In the genomic region with DNA sequence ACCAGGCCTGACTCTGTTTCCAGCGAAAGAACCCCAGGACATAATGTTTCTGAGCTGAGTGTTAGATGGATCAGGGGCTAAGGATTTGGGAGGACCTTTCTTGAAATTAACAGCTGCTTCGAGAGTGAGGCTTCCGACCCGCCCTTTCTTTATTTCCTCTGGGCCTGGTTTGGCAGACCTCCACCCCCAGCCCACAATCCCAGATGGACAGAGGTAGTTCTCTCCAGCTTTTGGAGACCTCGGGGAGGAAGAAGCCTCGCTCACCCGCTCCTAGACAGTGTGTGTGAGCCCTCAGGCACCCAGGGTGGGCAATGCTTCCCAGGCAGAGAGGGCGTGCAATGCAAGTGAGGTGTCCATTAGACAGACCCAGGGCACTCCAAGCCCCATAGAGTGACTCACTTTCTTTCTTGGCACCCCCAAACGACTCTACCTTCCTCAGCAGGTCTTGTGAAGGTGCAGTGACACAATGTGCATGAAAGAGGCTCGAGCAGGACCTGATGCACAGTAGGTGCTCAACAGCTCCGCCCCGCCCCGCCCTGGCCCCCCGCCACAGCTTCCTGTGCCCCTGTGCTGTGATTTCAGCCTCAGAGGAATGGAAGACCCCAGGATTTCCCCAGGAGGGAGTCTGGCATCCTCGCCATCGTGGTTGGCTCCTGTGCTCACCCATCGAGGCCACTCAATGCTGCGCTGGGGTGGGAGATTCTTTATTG, we compare ENCODE assay signal across 13 cellular contexts. TPM values are rescaled to one million over a fixed set of nuclear protein-coding genes. Genes with fewer than 3 reads are reported as not detected.
DNase-seq lines count a peak whose midpoint lies in the region; ATAC-seq and TF ChIP-seq lines count a peak whose summit lies in the region.
"Had no signal": no experiment of that assay in that cellular context is flagged by ENCODE, and none has a peak within 500 bp of the region (broad histone marks: within the 10 kb centered on the region; RNA-seq: fewer than 3 reads in every experiment).

No MANE protein-coding gene starts in this region.

- H2BK20ac ChIP-seq in H9 (ENCODE audit: low read depth, low read length, poor library complexity, severe bottlenecking), result no peak overlapping the region

- no peak for TF ChIP-seq CTCF in AG10803 (conservative IDR thresholded peaks at IDR 0.05; ENCODE audit: low read length)
- TF ChIP-seq CTCF in H9 (conservative IDR thresholded peaks at IDR 0.05), result no peak
- TF ChIP-seq CTCF in neural crest cell (conservative IDR thresholded peaks at IDR 0.05), result no peak

- H3K23me2 ChIP-seq in H9 (ENCODE audit: insufficient read length, low read depth, low read length, poor library complexity, severe bottlenecking), result no peaks in the 10 kb centered on the region

- H3K79me2 ChIP-seq in H9 (ENCODE audit: insufficient read depth, low read length), result no peaks in the 10 kb centered on the region

- no CpG with 5 or more reads among the region's 18 CpGs for WGBS in H9 (ENCODE audit: extremely low coverage, insufficient read length, low lambda C conversion rate)

- H3T11ph ChIP-seq in H9 (ENCODE audit: low read length), result no peak overlapping the region

- no peaks in the 10 kb centered on the region; the same call in 1 of the 2 replicates for H3K27me3 Mint-ChIP-seq in H9 (ENCODE audit: low read depth)
- H3K27me3 Mint-ChIP-seq in central memory CD8-positive, alpha-beta T cell, result no peaks in the 10 kb centered on the region
- H3K27me3 Mint-ChIP-seq in neural crest cell (ENCODE audit: low read depth), result no peaks in the 10 kb centered on the region

- no peak overlapping the region for H2BK5ac ChIP-seq in H9 (ENCODE audit: insufficient read length, low read length)

- H2AFZ ChIP-seq in H9 (ENCODE audit: low read length), result no peak overlapping the region

- no peaks in the 10 kb centered on the region; a peak in 1 of 7 replicates for H3K36me3 Mint-ChIP-seq in H9 (ENCODE audit: insufficient read depth in 1 of 3, low read depth in 3 of 3)
- H3K36me3 Mint-ChIP-seq in central memory CD8-positive, alpha-beta T cell (ENCODE audit: insufficient read depth), result peaks cover 8% of the 10 kb centered on the region
- no peaks in the 10 kb centered on the region for H3K36me3 Mint-ChIP-seq in neural crest cell (ENCODE audit: low read depth)

- DNase-seq in AG10803 (ENCODE audit: low read depth), result peak; percentile 17
- no peak for DNase-seq in H9
- DNase-seq in central memory CD8-positive, alpha-beta T cell (ENCODE audit: low spot score in 2 of 2), result no peak
- DNase-seq in neural crest cell (ENCODE audit: low read depth, low spot score), result no peak
- no peak for DNase-seq in NCI-H1694 (lab: John Stamatoyannopoulos, UW)
- no peak for DNase-seq in NCI-H774 (lab: John Stamatoyannopoulos, UW)
- no peak for DNase-seq in LoVo (ENCODE audit: low spot score)
- DNase-seq: central memory CD4-positive, alpha-beta T cell; NCI-H524; small intestine had no signal

- H3K4me3 ChIP-seq in AG10803 (ENCODE audit: low read length), result no peak overlapping the region

- peaks cover 63 to 82% of the 10 kb centered on the region in 2 experiments for H3K4me1 Mint-ChIP-seq in H9
- H3K4me1 Mint-ChIP-seq in central memory CD8-positive, alpha-beta T cell, result peaks cover 43% of the 10 kb centered on the region
- peaks cover 43% of the 10 kb centered on the region for H3K4me1 Mint-ChIP-seq in neural crest cell

- H4K20me1 ChIP-seq in H9 (ENCODE audit: control insufficient read depth, insufficient read depth, insufficient read length), result no peaks in the 10 kb centered on the region

- no peak overlapping the region for H3K27ac ChIP-seq in H9 (ENCODE audit: insufficient read length, low read depth, low read length)

- H3K4me3 Mint-ChIP-seq in H9 (peak overlapping the region in 1 of 2 experiments; percentile 23; a peak in 1 of 5 replicates), neural crest cell (no peak overlapping the region)
- no peak overlapping the region for H3K4me3 Mint-ChIP-seq in central memory CD8-positive, alpha-beta T cell
- H3K4me3 Mint-ChIP-seq: CD14-positive monocyte had no signal

- H3K9me3 Mint-ChIP-seq in H9 (peaks cover 2% of the 10 kb centered on the region in 2 experiments; a peak in 2 of 5 replicates), neural crest cell (no peaks in the 10 kb centered on the region)
- no peaks in the 10 kb centered on the region for H3K9me3 Mint-ChIP-seq in central memory CD8-positive, alpha-beta T cell
- H3K9me3 Mint-ChIP-seq: CD14-positive monocyte had no signal

- no peak overlapping the region for H4K5ac ChIP-seq in H9 (ENCODE audit: insufficient read length, low read depth, low read length)

- no peak overlapping the region for H3K4ac ChIP-seq in H9 (ENCODE audit: low read depth, low read length)

- H3K9me3 ChIP-seq in H9 (ENCODE audit: control insufficient read depth, low read depth, low read length), result no peaks in the 10 kb centered on the region

- H3K56ac ChIP-seq in H9 (ENCODE audit: insufficient read length, low read depth, low read length), result no peak overlapping the region

- no peak for ATAC-seq in central memory CD8-positive, alpha-beta T cell (replicated peaks; ENCODE audit: extremely low read depth, poor library complexity, severe bottlenecking)
- ATAC-seq in HG02642 (IDR thresholded peaks at IDR 0.05; ENCODE audit: poor library complexity, unreplicated experiment), result no peak
- ATAC-seq: SK-N-SH treated with all-trans-retinoic acid at 6 μM for 48 hours had no signal

- H3K27ac Mint-ChIP-seq in H9 (peak overlapping the region in 2 of 3 experiments; percentile 44 to 55; a peak in 3 of 7 replicates), neural crest cell (ENCODE audit: unreplicated experiment) (peak overlapping the region; percentile 27)
- peak overlapping the region; percentile 88 for H3K27ac Mint-ChIP-seq in central memory CD8-positive, alpha-beta T cell (ENCODE audit: low read depth)

- H3K14ac ChIP-seq in H9 (ENCODE audit: insufficient read depth, low read length), result no peak overlapping the region

- H3K23ac ChIP-seq in H9 (ENCODE audit: insufficient read length, low read depth, low read length), result no peak overlapping the region

- no peak overlapping the region for H3K18ac ChIP-seq in H9 (ENCODE audit: insufficient read length, low read depth, low read length)

- no peak overlapping the region for H2BK12ac ChIP-seq in H9 (ENCODE audit: insufficient read length, low read depth, low read length)

- no peak overlapping the region for H4K91ac ChIP-seq in H9 (ENCODE audit: insufficient read length, low read depth, low read length)

- H2BK15ac ChIP-seq in H9 (ENCODE audit: low read depth, low read length), result no peak overlapping the region

- H3K79me1 ChIP-seq in H9 (ENCODE audit: insufficient read depth, low read depth, low read length, poor library complexity, severe bottlenecking), result no peaks in the 10 kb centered on the region

- no peak overlapping the region for H2AK5ac ChIP-seq in H9 (ENCODE audit: insufficient read length, low read length)

- no peak overlapping the region for H3K4me2 ChIP-seq in H9 (ENCODE audit: insufficient read depth, insufficient read length, low read length)

- peaks cover 21% of the 10 kb centered on the region; the same call in 1 of the 2 replicates for H3K4me1 ChIP-seq in H9 (ENCODE audit: insufficient read depth, low read length)

- H3K9ac ChIP-seq in H9 (ENCODE audit: extremely low read depth, insufficient read length, low read length), result no peak overlapping the region

- no peak overlapping the region for H4K8ac ChIP-seq in H9 (replicated peaks; ENCODE audit: insufficient read length, low read depth, low read length)

- no peaks in the 10 kb centered on the region for H3K27me3 ChIP-seq in H9 (ENCODE audit: insufficient read depth, low read length)

- H2BK120ac ChIP-seq in H9 (ENCODE audit: low read depth, low read length, poor library complexity, severe bottlenecking), result no peak overlapping the region

RNA-seq across cellular contexts. Expression of gene TOB1, which starts 50.7 kb away (rescaled TPM):
- 31.2 and 31.6 TPM in 2 replicates for total RNA-seq in H9 (2021)
- total RNA-seq in neural crest cell, result 26.2 and 29.5 TPM in 2 replicates

Comparison
In these comparisons a context has a peak if more than half of its experiments do, and no peak if none do; other contexts are left out.
1. H3K27ac Mint-ChIP-seq: peak in every context shown above with its lines; median percentile 88 in central memory CD8-positive, alpha-beta T cell; 50 in H9; 27 in neural crest cell.